In the genomic region with DNA sequence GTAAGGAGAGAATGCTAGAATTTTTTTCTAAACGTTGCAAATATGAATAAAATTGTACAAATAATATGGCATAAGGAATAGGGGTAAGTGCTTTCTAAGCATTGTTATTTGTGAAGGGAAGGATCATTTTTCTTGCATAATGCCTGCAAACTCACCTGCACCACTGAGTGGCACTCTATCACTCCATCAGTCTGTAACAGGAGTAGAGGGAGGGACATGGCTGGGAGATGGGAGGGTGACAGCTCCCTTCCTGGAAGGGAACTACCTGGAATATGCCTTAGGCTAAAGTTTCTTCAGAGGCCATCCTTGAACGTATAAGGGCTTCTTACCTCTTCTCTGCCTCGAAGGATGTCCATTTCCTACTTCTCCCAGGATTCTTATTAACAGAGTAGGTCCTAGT, we compare ENCODE assay signal across 8 cellular contexts. TPM values are rescaled to one million over a fixed set of nuclear protein-coding genes. Genes with fewer than 3 reads are reported as not detected.
A peak's percentile ranks its signal among the peaks of the same experiment; 100 is the strongest.
DNase-seq lines count a peak whose midpoint lies in the region; ATAC-seq, FAIRE-seq and TF ChIP-seq lines count a peak whose summit lies in the region.

No MANE protein-coding gene starts in this region.

- peak; percentile 61 for TF ChIP-seq CTCF in WERI-Rb-1 (IDR thresholded peaks at IDR 0.05; ENCODE audit: low read depth, low read length)
- peak; percentile 21; the same call in 1 of the 2 replicates for TF ChIP-seq CTCF in HepG2 (CRISPR knock-in tag; IDR thresholded peaks at IDR 0.05)

- POLR2A ChIA-PET in HepG2 (lab: Yijun Ruan, JAX), result no interaction called here

- H3K4me2 ChIP-seq in HepG2 (ENCODE audit: low read depth, low read length), result no peak overlapping the region

- H3K4me3 ChIP-seq in WERI-Rb-1 (ENCODE audit: low read depth, low read length) (no peak overlapping the region), HepG2 (replicated peaks in 1 of 3; ENCODE audit: insufficient read depth in 1 of 3, low read depth in 2 of 3, low read length in 3 of 3) (no peak overlapping the region)

- 6% methylated on average over 3 of the region's 3 CpGs for WGBS in HepG2 (ENCODE audit: low lambda C conversion rate)

- H3K9me3 ChIP-seq in WERI-Rb-1 (ENCODE audit: severe bottlenecking) (no peaks in the 10 kb centered on the region), HepG2 (ENCODE audit: low read length) (no peaks in the 10 kb centered on the region)

- no TSS peak for BruUV-seq in HepG2 (replicated peaks; lab: Mats Ljungman, UMichigan)

- intact Hi-C loops in HepG2 (cut with micrococcal nuclease; ENCODE audit: unreplicated experiment), result no loop called here

- H3K9ac ChIP-seq in HepG2 (ENCODE audit: insufficient read depth, low read depth, low read length), result no peak overlapping the region

- TF ChIP-seq RAD21 in HepG2 (CRISPR knock-in tag; IDR thresholded peaks at IDR 0.05), result no peak

- TF ChIP-seq POLR2A in HepG2 (IDR thresholded peaks at IDR 0.05; ENCODE audit: insufficient read depth in 1 of 2, low read depth in 2 of 2, low read length in 2 of 2), result no peak

- H3K4me1 ChIP-seq in HepG2 (ENCODE audit: insufficient read depth, low read length), result no peaks in the 10 kb centered on the region

- no peaks in the 10 kb centered on the region for H3K36me3 ChIP-seq in WERI-Rb-1
- no peaks in the 10 kb centered on the region for H3K36me3 ChIP-seq in HepG2 (replicated peaks in 1 of 2; ENCODE audit: control insufficient read depth in 1 of 2, insufficient read depth in 2 of 2, low read length in 2 of 2)

- ATAC-seq in HepG2, result peak; percentile 60
- no peak for ATAC-seq in GM18870 (IDR thresholded peaks at IDR 0.05; ENCODE audit: unreplicated experiment)

- CTCF ChIA-PET in HepG2 (lab: Yijun Ruan, JAX; ENCODE audit: low intra/inter-chr PET ratio, low total read pairs), result no interaction called here

- FAIRE-seq in HepG2 (lab: Jason Lieb, UNC), result peak; percentile 26

- H3K27me3 ChIP-seq in WERI-Rb-1 (ENCODE audit: insufficient read depth, low read depth, severe bottlenecking) (no peaks in the 10 kb centered on the region), HepG2 (ENCODE audit: control insufficient read depth in 1 of 2, insufficient read depth in 2 of 2, low read length in 2 of 2) (no peaks in the 10 kb centered on the region)

- in situ Hi-C loops in HepG2 (cut with HindIII; ENCODE audit: extremely low pct_ligation_motif_present, low pct_unique_long_range_greater_than_20kb), result no loop called here

- H3K27ac ChIP-seq in WERI-Rb-1 (no peak overlapping the region), HepG2 (ENCODE audit: extremely low read length, insufficient read depth, low read length) (no peak overlapping the region)

- DNase-seq in DMS153 treated with DMSO at 0.1 percent for 48 hours (lab: John Stamatoyannopoulos, UW; ENCODE audit: unreplicated experiment), result peak; percentile 69
- peak; percentile 45 for DNase-seq in NCI-H1048 (lab: John Stamatoyannopoulos, UW)
- peak; percentile 55 for DNase-seq in WERI-Rb-1
- DNase-seq in HepG2 (ENCODE audit: low spot score), result peak; percentile 1
- DNase-seq in superior temporal gyrus (ENCODE audit: extremely low spot score), result no peak
- no peak for DNase-seq in NOMO-1 treated with DMSO at 0.1 percent for 48 hours (lab: John Stamatoyannopoulos, UW; ENCODE audit: unreplicated experiment)
- no peak for DNase-seq in activated naive CD4-positive, alpha-beta T cell (lab: John Stamatoyannopoulos, UW)

- no peaks in the 10 kb centered on the region for H4K20me1 ChIP-seq in HepG2 (ENCODE audit: insufficient read depth, low read length)

- H2AFZ ChIP-seq in HepG2 (ENCODE audit: low read length), result no peak overlapping the region

- TF ChIP-seq EP300 in HepG2 (IDR thresholded peaks at IDR 0.05; ENCODE audit: low read depth in 2 of 2, low read length in 2 of 2) (no peak), HepG2 (CRISPR knock-in tag; IDR thresholded peaks at IDR 0.05; ENCODE audit: borderline replicate concordance) (no peak)

- H3K79me2 ChIP-seq in HepG2 (ENCODE audit: insufficient read depth, low read length), result no peaks in the 10 kb centered on the region

TF ChIP-seq in HepG2, 621 proteins besides CTCF, POLR2A, EP300 and RAD21:
- TF ChIP-seq STAG1 (CRISPR knock-in tag; IDR thresholded peaks at IDR 0.05) (0 out of 2 replicates have a peak, but pooled peaks have one; percentile 7), ZNF317 (CRISPR knock-in tag; IDR thresholded peaks at IDR 0.05) (no peak)

RNA-seq across cellular contexts. Expression of gene NAALADL2, which starts 3.0 kb away (rescaled TPM):
- total RNA-seq in HepG2 (2016; rRNA removed; fragmentation: Illumina TruSeq; extraction: Trizol), result 0.34 TPM in 1 of 2 replicates, not detected in the other
- total RNA-seq in HepG2 (2016; cell fraction: cytosol; rRNA removed; fragmentation: Illumina TruSeq; extraction: Trizol; ENCODE audit: low read depth), result 0.44 TPM in 1 of 2 replicates, not detected in the other
- total RNA-seq in HepG2 (2016; cell fraction: insoluble cytoplasmic fraction; rRNA removed; fragmentation: Illumina TruSeq; extraction: Trizol), result 0.30 TPM in 1 of 2 replicates, not detected in the other
- total RNA-seq in HepG2 (2016; cell fraction: membrane; rRNA removed; fragmentation: Illumina TruSeq; extraction: Trizol), result 0.09 TPM in 1 of 2 replicates, not detected in the other
- total RNA-seq in HepG2 (2016; cell fraction: nucleus; rRNA removed; fragmentation: Illumina TruSeq; extraction: Trizol), result 1.3 TPM in 1 of 2 replicates, not detected in the other
- 0.08 TPM in 2 replicates for polyA plus RNA-seq in HepG2 (2011; rRNA removed)
- 0.01 TPM in 1 of 2 replicates, not detected in the other for polyA plus RNA-seq in HepG2 (2011; cell fraction: cytosol; rRNA removed)
- 3.5 TPM in 1 of 2 replicates, not detected in the other for polyA plus RNA-seq in HepG2 (2011; cell fraction: nucleus; rRNA removed)
- not detected in 2 replicates for polyA plus RNA-seq in HepG2 (2012)
- not detected in 2 replicates for polyA plus RNA-seq in HepG2 (2016; cell fraction: cytosol; fragmentation: Illumina TruSeq; extraction: Trizol; ENCODE audit: low read depth)
- not detected in 2 replicates for polyA plus RNA-seq in HepG2 (2016; cell fraction: insoluble cytoplasmic fraction; fragmentation: Illumina TruSeq; extraction: Trizol; ENCODE audit: low read depth)
- not detected in 2 replicates for polyA plus RNA-seq in HepG2 (2016; cell fraction: membrane; fragmentation: Illumina TruSeq; extraction: Trizol; ENCODE audit: low read depth)
- not detected in 2 replicates for polyA plus RNA-seq in HepG2 (2016; cell fraction: nucleus; fragmentation: Illumina TruSeq; extraction: Trizol; ENCODE audit: insufficient read depth, low read depth)
- 0.20 and 0.28 TPM in 2 replicates for polyA minus RNA-seq in HepG2 (2011; rRNA and poly(A)+ RNA removed; ENCODE audit: low replicate concordance)
- polyA minus RNA-seq in HepG2 (2011; cell fraction: cytosol; rRNA and poly(A)+ RNA removed), result not detected in 2 replicates
- polyA minus RNA-seq in HepG2 (2011; cell fraction: nucleus; rRNA and poly(A)+ RNA removed), result 1.5 and 4.2 TPM in 2 replicates

Comparison
In these comparisons a context has a peak if more than half of its experiments do, and no peak if none do; other contexts are left out.
1. DNase-seq: peak in DMS153 treated with DMSO at 0.1 percent for 48 hours (single experiment), NCI-H1048 (single experiment), WERI-Rb-1 (single experiment) and HepG2 (single experiment); none in superior temporal gyrus (single experiment), NOMO-1 treated with DMSO at 0.1 percent for 48 hours (single experiment) and activated naive CD4-positive, alpha-beta T cell (0 of 4).